ENCODE assay signal across 18 cellular contexts in genomic region chr6:100126682-100127484, GRCh38.
DNase-seq lines count a peak whose midpoint lies in the region; ATAC-seq, FAIRE-seq and TF ChIP-seq lines count a peak whose summit lies in the region.
"Had no signal": no experiment of that assay in that cellular context is flagged by ENCODE, and none has a peak within 500 bp of the region (broad histone marks: within the 10 kb centered on the region; RNA-seq: fewer than 3 reads in every experiment).

No MANE protein-coding gene starts in this region.

- H3K9me3 ChIP-seq in RWPE2 (ENCODE audit: severe bottlenecking) (peaks cover 3% of the 10 kb centered on the region), MG63 (no peaks in the 10 kb centered on the region; the same call in 1 of the 2 replicates), upper lobe of left lung (peaks cover 0 to 8% (median 5%) of the 10 kb centered on the region in 4 donors)
- H3K9me3 ChIP-seq: esophagus squamous epithelium had no signal

- H3K4me1 ChIP-seq in RWPE2 (ENCODE audit: insufficient read depth, poor library complexity, severe bottlenecking) (no peaks in the 10 kb centered on the region), upper lobe of left lung (no peaks in the 10 kb centered on the region)
- H3K4me1 ChIP-seq: esophagus squamous epithelium had no signal

- H3K4me3 ChIP-seq in RWPE2 (ENCODE audit: severe bottlenecking) (no peak overlapping the region), MG63 (no peak overlapping the region), upper lobe of left lung (no peak overlapping the region)
- H3K4me3 ChIP-seq: esophagus squamous epithelium, thoracic aorta had no signal

- no peak for FAIRE-seq in D721Med (lab: Jason Lieb, UNC)

- WGBS in upper lobe of left lung, 2 donors = 59 to 81% methylated on average over 8 of the region's 8 CpGs

- H3K27me3 ChIP-seq in RWPE2 (ENCODE audit: insufficient read depth, poor library complexity, severe bottlenecking) = no peaks in the 10 kb centered on the region
- H3K27me3 ChIP-seq in MG63 = no peaks in the 10 kb centered on the region
- no peaks in the 10 kb centered on the region for H3K27me3 ChIP-seq in upper lobe of left lung
- H3K27me3 ChIP-seq: esophagus squamous epithelium had no signal

- H3K27ac ChIP-seq in RWPE2 (ENCODE audit: poor library complexity, severe bottlenecking) (no peak overlapping the region), upper lobe of left lung (no peak overlapping the region)
- H3K27ac ChIP-seq: esophagus squamous epithelium, thoracic aorta had no signal

- DNase-seq in D721Med (ENCODE audit: insufficient read length, low spot score) (no peak), RWPE2 (ENCODE audit: low spot score) (no peak), SW480 (ENCODE audit: low spot score) (no peak), MG63 (no peak), COLO829 (ENCODE audit: low spot score) (no peak), upper lobe of left lung (no peak)
- DNase-seq: activated effector memory CD4-positive, alpha-beta T cell treated with anti-CD3 and anti-CD28 coated beads, Interleukin-2, amount 50 U/mL, for 16 hours; AML-193; caudate nucleus; esophagus squamous epithelium; GDM1; KG1; NCI-H2171 treated with DMSO at 0.1 percent for 48 hours; retina had no signal

- TF ChIP-seq CTCF in D721Med (IDR thresholded peaks at IDR 0.05; ENCODE audit: insufficient read depth, missing control alignments) (peak; percentile 5), RWPE2 (IDR thresholded peaks at IDR 0.05; ENCODE audit: poor library complexity, severe bottlenecking) (peak; percentile 21), upper lobe of left lung (IDR thresholded peaks at IDR 0.05) (no peak)

- no peaks in the 10 kb centered on the region for H3K36me3 ChIP-seq in RWPE2 (ENCODE audit: low read depth)
- no peaks in the 10 kb centered on the region for H3K36me3 ChIP-seq in MG63
- H3K36me3 ChIP-seq in upper lobe of left lung = no peaks in the 10 kb centered on the region
- H3K36me3 ChIP-seq: esophagus squamous epithelium, thoracic aorta had no signal

- no peak for TF ChIP-seq POLR2A in upper lobe of left lung (IDR thresholded peaks at IDR 0.05)

- ATAC-seq in GM18867 (IDR thresholded peaks at IDR 0.05; ENCODE audit: unreplicated experiment) = peak; percentile 78
- peak; percentile 82 for ATAC-seq in HG02852 (IDR thresholded peaks at IDR 0.05; ENCODE audit: unreplicated experiment)
- 0 out of 3 replicates have a peak, but pooled peaks have one; percentile 19 for ATAC-seq in RWPE2 (ENCODE audit: low read depth)
- ATAC-seq in upper lobe of left lung (ENCODE audit: low FRiP score in 2 of 2) = no peak
- ATAC-seq: Right ventricle myocardium inferior had no signal

- no peak for TF ChIP-seq EP300 in upper lobe of left lung (IDR thresholded peaks at IDR 0.05)

Comparison
In these comparisons a context has a peak if more than half of its experiments do, and no peak if none do; other contexts are left out.
1. CTCF ChIP-seq: peak in D721Med (single experiment) and RWPE2 (single experiment); none in upper lobe of left lung (0 of 6).
2. ATAC-seq: peak in GM18867 (single experiment), HG02852 (single experiment) and RWPE2 (single experiment); none in upper lobe of left lung (0 of 2).